ENCODE assay signal across 20 cellular contexts in the genomic region with DNA sequence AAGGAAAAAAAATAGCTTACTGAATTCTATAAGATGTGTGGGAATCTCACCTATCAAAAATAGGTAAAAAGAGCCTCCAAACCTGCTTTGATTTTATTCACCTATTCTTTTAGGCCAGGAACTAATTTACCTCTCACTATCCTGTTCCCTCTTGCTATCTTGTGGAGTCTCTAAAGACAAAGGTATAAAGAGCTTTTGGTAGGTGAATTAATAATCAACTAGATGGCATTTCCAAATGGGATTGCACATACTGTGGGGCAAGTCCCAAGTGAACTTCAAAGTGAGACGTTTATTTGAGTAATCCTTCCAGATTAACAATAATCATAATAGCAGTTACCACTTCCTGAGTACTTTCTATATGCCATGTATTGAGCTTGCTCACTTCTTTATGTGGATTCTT. TPM values are rescaled to one million over a fixed set of nuclear protein-coding genes. Genes with fewer than 3 reads are reported as not detected.
DNase-seq lines count a peak whose midpoint lies in the region; ATAC-seq and TF ChIP-seq lines count a peak whose summit lies in the region.
"Had no signal": no experiment of that assay in that cellular context is flagged by ENCODE, and none has a peak within 500 bp of the region (broad histone marks: within the 10 kb centered on the region; RNA-seq: fewer than 3 reads in every experiment).

No MANE protein-coding gene starts in this region.

- CTCF ChIA-PET in CD8-positive, alpha-beta T cell (lab: Charles Lee), result interaction anchor here (1.1 to 5.1 kb wide), 3 partner anchors 18 to 100 kb away, joined by 3 to 32 read pairs (median 18); no protein-coding TSS in a partner anchor

- peaks cover 21% of the 10 kb centered on the region for H3K79me2 ChIP-seq in Karpas-422 (ENCODE audit: low read length)

- no peaks in the 10 kb centered on the region for H4K20me1 ChIP-seq in Karpas-422 (ENCODE audit: insufficient read depth, low read depth, low read length)

- no peak for ATAC-seq in CD8-positive, alpha-beta T cell
- no peak for ATAC-seq in GM19351 (IDR thresholded peaks at IDR 0.05; ENCODE audit: unreplicated experiment)
- ATAC-seq: activated CD4-positive, CD25-positive, alpha-beta regulatory T cell treated with anti-CD3 and anti-CD28 coated beads, Interleukin-2, amount 50 U/mL, for 24 hours; body of pancreas had no signal

- H3K4me3 ChIP-seq in CD8-positive, alpha-beta T cell (ENCODE audit: low read depth, low read length), result no peak overlapping the region
- no peak overlapping the region for H3K4me3 ChIP-seq in Karpas-422 (ENCODE audit: low read length)
- H3K4me3 ChIP-seq: body of pancreas had no signal

- H3K4me3 Mint-ChIP-seq in CD8-positive, alpha-beta T cell, result peak overlapping the region; percentile 52
- peak overlapping the region; percentile 86 for H3K4me3 Mint-ChIP-seq in neural crest cell
- H3K4me3 Mint-ChIP-seq: dendritic cell treated with granulocyte-macrophage colony-stimulating factor and Interleukin-4, amounts not matched to agents 40 ng/mL and 50 ng/mL, for 4 days had no signal

- H3K9me2 ChIP-seq in Karpas-422 (replicated peaks; ENCODE audit: insufficient read depth, low read length), result no peaks in the 10 kb centered on the region

- peak overlapping the region; percentile 95 for H3K4me2 ChIP-seq in Karpas-422 (ENCODE audit: low read depth, low read length, poor library complexity, severe bottlenecking)

- no peak overlapping the region for H3K9ac ChIP-seq in Karpas-422 (ENCODE audit: low read length)

- peaks cover 39% of the 10 kb centered on the region for H3K36me3 Mint-ChIP-seq in CD8-positive, alpha-beta T cell
- peaks cover 5% of the 10 kb centered on the region for H3K36me3 Mint-ChIP-seq in neural crest cell (ENCODE audit: low read depth)

- intact Hi-C loops in CD8-positive, alpha-beta T cell (cut with DNase I, micrococcal nuclease), result loop anchor here (5.0 to 10.0 kb wide), 7 partner anchors 34 to 1476 kb away; a partner anchor contains a TSS

- no peak for DNase-seq in CD8-positive, alpha-beta T cell
- no peak for DNase-seq in Karpas-422
- DNase-seq in glomerular visceral epithelial cell (ENCODE audit: extremely low spot score), result peak; percentile 26
- no peak for DNase-seq in neural crest cell (ENCODE audit: low read depth, low spot score)
- DNase-seq in H4 (ENCODE audit: low spot score), result no peak
- no peak for DNase-seq in GM19240 (ENCODE audit: insufficient read length, low spot score)
- DNase-seq: activated CD8-positive, alpha-beta memory T cell treated with anti-CD3 and anti-CD28 coated beads, Interleukin-2, amount 50 U/mL, for 4 hours; activated naive CD4-positive, alpha-beta T cell treated with anti-CD3 and anti-CD28 coated beads, Interleukin-2, amount 10 ng/mL, durations not matched to agents 7 days and 5 days; body of pancreas; erythroblast; NCI-H1417 treated with DMSO at 0.1 percent for 48 hours; NCI-H2171; NCI-H748 treated with DMSO at 0.1 percent for 48 hours; Peyer's patch; stimulated activated CD4-positive, alpha-beta T cell treated with anti-CD3 and anti-CD28 coated beads, Interleukin-4, amount 100 ng/mL, for 24 hours; substantia nigra; T1000 had no signal

- H3K27me3 Mint-ChIP-seq in CD8-positive, alpha-beta T cell (ENCODE audit: low read depth), result no peaks in the 10 kb centered on the region
- H3K27me3 Mint-ChIP-seq in neural crest cell (ENCODE audit: low read depth), result no peaks in the 10 kb centered on the region

- no peak overlapping the region for H2AFZ ChIP-seq in Karpas-422 (ENCODE audit: low read length)

- peak overlapping the region; percentile 25 for H3K27ac Mint-ChIP-seq in CD8-positive, alpha-beta T cell
- H3K27ac Mint-ChIP-seq in neural crest cell (ENCODE audit: unreplicated experiment), result no peak overlapping the region
- H3K27ac Mint-ChIP-seq: activated naive CD4-positive, alpha-beta T cell treated with anti-CD3 and anti-CD28 coated beads, Interleukin-2, amount 10 ng/mL, durations not matched to agents 7 days and 5 days; dendritic cell treated with granulocyte-macrophage colony-stimulating factor and Interleukin-4, amounts not matched to agents 40 ng/mL and 50 ng/mL, for 4 days had no signal

- no peak for TF ChIP-seq CTCF in CD8-positive, alpha-beta T cell (IDR thresholded peaks at IDR 0.05)
- TF ChIP-seq CTCF in neural crest cell (conservative IDR thresholded peaks at IDR 0.05), result no peak

- H3K36me3 ChIP-seq in CD8-positive, alpha-beta T cell (ENCODE audit: insufficient read depth, low read length), result peaks cover 7% of the 10 kb centered on the region
- peaks cover 5% of the 10 kb centered on the region; the same call in 1 of the 2 replicates for H3K36me3 ChIP-seq in Karpas-422 (ENCODE audit: insufficient read depth, low read length)

- peaks cover 32% of the 10 kb centered on the region for H3K4me1 ChIP-seq in CD8-positive, alpha-beta T cell (ENCODE audit: insufficient read depth, low read length)
- peaks cover 27% of the 10 kb centered on the region for H3K4me1 ChIP-seq in Karpas-422 (ENCODE audit: low read length)

- H3K9me3 Mint-ChIP-seq in CD8-positive, alpha-beta T cell, result no peaks in the 10 kb centered on the region
- no peaks in the 10 kb centered on the region for H3K9me3 Mint-ChIP-seq in neural crest cell
- H3K9me3 Mint-ChIP-seq: activated naive CD4-positive, alpha-beta T cell treated with anti-CD3 and anti-CD28 coated beads, Interleukin-2, amount 10 ng/mL, durations not matched to agents 7 days and 5 days; dendritic cell treated with granulocyte-macrophage colony-stimulating factor and Interleukin-4, amounts not matched to agents 40 ng/mL and 50 ng/mL, for 4 days had no signal

- H3K9me3 ChIP-seq in CD8-positive, alpha-beta T cell (ENCODE audit: low read length), result no peaks in the 10 kb centered on the region
- no peaks in the 10 kb centered on the region for H3K9me3 ChIP-seq in Karpas-422 (ENCODE audit: low read length)
- H3K9me3 ChIP-seq: body of pancreas, Peyer's patch had no signal

- H3K27ac ChIP-seq in CD8-positive, alpha-beta T cell (ENCODE audit: low read depth, low read length), result no peak overlapping the region
- no peak overlapping the region for H3K27ac ChIP-seq in Karpas-422 (ENCODE audit: low read length)

- POLR2A ChIA-PET in CD8-positive, alpha-beta T cell (lab: Charles Lee), result interaction anchor here (0.7 to 3.5 kb wide), 4 partner anchors 15 to 104 kb away, joined by 3 to 47 read pairs (median 6); a partner anchor contains a TSS

- H3K4me1 Mint-ChIP-seq in CD8-positive, alpha-beta T cell (ENCODE audit: low read depth), result peaks cover 49% of the 10 kb centered on the region
- peaks cover 10% of the 10 kb centered on the region for H3K4me1 Mint-ChIP-seq in neural crest cell

- no peaks in the 10 kb centered on the region for H3K27me3 ChIP-seq in CD8-positive, alpha-beta T cell (ENCODE audit: insufficient read depth, low read length)
- H3K27me3 ChIP-seq in Karpas-422 (ENCODE audit: low read length), result no peaks in the 10 kb centered on the region
- H3K27me3 ChIP-seq: body of pancreas, Peyer's patch had no signal

RNA-seq across cellular contexts. Expression of a gene that starts 2.8 kb away (rescaled TPM):
- total RNA-seq in CD8-positive, alpha-beta T cell, result 10 to 100 TPM; 17.6 to 17.8 TPM
- 9.7 and 11.0 TPM in 2 replicates for total RNA-seq in Karpas-422 (2014; rRNA removed; shearing (Covaris generic); ENCODE audit: low replicate concordance)
- 17.5 and 17.7 TPM in 2 replicates for total RNA-seq in neural crest cell
- 5.5 and 7.1 TPM in 2 replicates for total RNA-seq in H4 (2014; rRNA removed; shearing (Covaris generic))
